Comparison of ENCODE assay signal across 18 cellular contexts in the genomic region with DNA sequence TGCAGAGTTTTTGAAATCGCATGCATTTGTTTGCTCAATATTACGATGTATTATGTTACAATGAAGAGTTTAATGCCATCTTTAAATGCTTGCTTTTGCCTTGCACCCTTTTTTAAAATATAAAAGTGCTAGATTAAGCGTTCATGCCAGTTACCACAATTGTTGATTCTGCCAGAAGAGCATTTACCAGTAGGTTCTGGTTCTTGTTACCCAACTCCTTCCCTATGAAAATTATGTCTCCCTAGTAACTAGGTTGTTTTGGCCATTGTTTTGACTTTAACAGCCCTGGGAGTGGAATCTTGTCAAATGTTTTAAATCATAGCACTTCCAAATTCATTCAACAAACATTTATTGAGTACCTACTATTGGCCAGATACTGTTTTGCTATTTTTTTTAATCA.
"Had no signal": no experiment of that assay in that cellular context is flagged by ENCODE, and none has a peak within 500 bp of the region (broad histone marks: within the 10 kb centered on the region; RNA-seq: fewer than 3 reads in every experiment).

No MANE protein-coding gene starts in this region.

- H3K9me3 ChIP-seq: stomach, thoracic aorta, upper lobe of right lung had no signal

- DNase-seq: activated CD4-positive, alpha-beta T cell treated with anti-CD3 and anti-CD28 coated beads, Interleukin-2, amount 50 U/mL, for 1 hour; activated CD8-positive, alpha-beta memory T cell treated with anti-CD3 and anti-CD28 coated beads for 24 hours; activated naive CD4-positive, alpha-beta T cell; activated naive CD8-positive, alpha-beta T cell treated with anti-CD3 and anti-CD28 coated beads, Interleukin-2, amount 10 ng/mL, durations not matched to agents 7 days and 5 days; aorta; cortex of kidney; effector CD4-positive, alpha-beta T cell; islet precursor cell; spleen; stomach; T-helper 9 cell; upper lobe of right lung had no signal

- H3K4me3 Mint-ChIP-seq: activated naive CD8-positive, alpha-beta T cell treated with anti-CD3 and anti-CD28 coated beads, Interleukin-2, amount 10 ng/mL, durations not matched to agents 7 days and 5 days; activated T-helper 1 cell treated with anti-CD3 and anti-CD28 coated beads, Interleukin-12 subunit alpha, Interleukin-12 subunit beta, Interleukin-2, Interleukin-4 antibody, amounts not matched to agents 30 ng/mL and 10 ng/mL and 1 ng/mL, durations not matched to agents 14 hours and 24 hours and 36 hours; neural crest cell had no signal

- H3K27me3 Mint-ChIP-seq: activated naive CD8-positive, alpha-beta T cell treated with anti-CD3 and anti-CD28 coated beads, Interleukin-2, amount 10 ng/mL, durations not matched to agents 7 days and 5 days had no signal

- H3K4me1 ChIP-seq: stomach, upper lobe of right lung had no signal

- H3K27ac Mint-ChIP-seq: activated naive CD8-positive, alpha-beta T cell treated with anti-CD3 and anti-CD28 coated beads, Interleukin-2, amount 10 ng/mL, durations not matched to agents 7 days and 5 days; activated T-helper 1 cell treated with anti-CD3 and anti-CD28 coated beads, Interleukin-12 subunit alpha, Interleukin-12 subunit beta, Interleukin-2, Interleukin-4 antibody, amounts not matched to agents 30 ng/mL and 10 ng/mL and 1 ng/mL, durations not matched to agents 14 hours and 24 hours and 36 hours had no signal

- H3K36me3 Mint-ChIP-seq: activated naive CD8-positive, alpha-beta T cell treated with anti-CD3 and anti-CD28 coated beads, Interleukin-2, amount 10 ng/mL, durations not matched to agents 7 days and 5 days had no signal

- H3K4me1 Mint-ChIP-seq: activated naive CD8-positive, alpha-beta T cell treated with anti-CD3 and anti-CD28 coated beads, Interleukin-2, amount 10 ng/mL, durations not matched to agents 7 days and 5 days; neural crest cell had no signal

- H3K4me3 ChIP-seq: hepatocyte, spleen, stomach, thoracic aorta, upper lobe of right lung had no signal

- H3K36me3 ChIP-seq: spleen, stomach, thoracic aorta, upper lobe of right lung had no signal

- H3K9me3 Mint-ChIP-seq: activated naive CD8-positive, alpha-beta T cell treated with anti-CD3 and anti-CD28 coated beads, Interleukin-2, amount 10 ng/mL, durations not matched to agents 7 days and 5 days; activated T-helper 1 cell treated with anti-CD3 and anti-CD28 coated beads, Interleukin-12 subunit alpha, Interleukin-12 subunit beta, Interleukin-2, Interleukin-4 antibody, amounts not matched to agents 30 ng/mL and 10 ng/mL and 1 ng/mL, durations not matched to agents 14 hours and 24 hours and 36 hours had no signal

- H3K27me3 ChIP-seq: hepatocyte, spleen, stomach, upper lobe of right lung had no signal

- ATAC-seq: activated CD4-positive, CD25-positive, alpha-beta regulatory T cell treated with anti-CD3 and anti-CD28 coated beads, Interleukin-2, amount 50 U/mL, for 24 hours; sciatic nerve; upper lobe of right lung had no signal
